Comparison of ENCODE assay signal across 1 cellular context in the genomic region with DNA sequence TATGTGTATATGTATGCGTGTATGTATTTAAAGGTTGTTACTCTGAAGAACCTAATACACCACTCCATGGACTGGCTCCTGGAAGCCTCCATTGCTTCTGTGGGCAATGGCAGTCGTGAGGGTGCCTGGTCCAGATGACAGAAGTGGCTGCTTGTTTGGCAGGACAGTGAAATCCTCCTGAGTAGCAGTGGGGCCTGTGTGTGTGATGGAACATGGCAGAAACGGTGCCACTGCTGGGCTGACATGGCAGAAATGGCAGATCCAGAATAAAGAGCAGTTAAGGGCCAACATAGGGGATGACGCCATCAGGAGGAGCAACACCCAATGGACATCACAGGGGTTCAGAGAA.
TF ChIP-seq lines count a peak whose summit lies in the region.

No MANE protein-coding gene starts in this region.

TF ChIP-seq in K562, 482 proteins besides CTCF, POLR2A, EP300 and RAD21:
- TF ChIP-seq DDX20 (tag; IDR thresholded peaks at IDR 0.05; ENCODE audit: low read depth) (no peak), ZNF586 (CRISPR knock-in tag; conservative IDR thresholded peaks at IDR 0.05) (no peak), POLR2H (tag; IDR thresholded peaks at IDR 0.05; ENCODE audit: low read depth) (no peak), MAFK (IDR thresholded peaks at IDR 0.05; ENCODE audit: low read length) (no peak), ZNF445 (CRISPR knock-in tag; IDR thresholded peaks at IDR 0.05; ENCODE audit: low read depth) (no peak), NFE2L1 (tag; IDR thresholded peaks at IDR 0.05; ENCODE audit: borderline replicate concordance, low read depth) (no peak), ZNF75A (CRISPR knock-in tag; IDR thresholded peaks at IDR 0.05) (no peak), GABPB2 (CRISPR knock-in tag; conservative IDR thresholded peaks at IDR 0.05) (no peak), SOX6 (IDR thresholded peaks at IDR 0.05) (no peak), CBX2 (IDR thresholded peaks at IDR 0.05; ENCODE audit: insufficient read depth, low read length, poor library complexity, severe bottlenecking) (no peak), YY1 (IDR thresholded peaks at IDR 0.05; ENCODE audit: borderline replicate concordance in 1 of 3, control insufficient read depth in 1 of 3, extremely low read depth in 1 of 3, insufficient read depth in 3 of 3, insufficient read length in 1 of 3, insufficient replicate concordance in 2 of 3, low read depth in 1 of 3, low read length in 2 of 3) (no peak), SMARCE1 (IDR thresholded peaks at IDR 0.05) (no peak), ZNF239 (CRISPR knock-in tag; IDR thresholded peaks at IDR 0.05) (no peak), SFPQ (IDR thresholded peaks at IDR 0.05; ENCODE audit: low read depth, low read length) (no peak), PTRF (tag; IDR thresholded peaks at IDR 0.05) (no peak), TBL1XR1 (IDR thresholded peaks at IDR 0.05; ENCODE audit: low read length in 2 of 2) (no peak), KLF16 (IDR thresholded peaks at IDR 0.05) (no peak)
- TF ChIP-seq, protein P1, sequence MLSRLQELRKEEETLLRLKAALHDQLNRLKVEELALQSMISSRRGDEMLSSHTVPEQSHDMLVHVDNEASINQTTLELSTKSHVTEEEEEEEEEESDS (CRISPR knock-in tag; IDR thresholded peaks at IDR 0.05), result no peak
